In genomic region chr5:23330726-23331125, GRCh38 we compare ENCODE assay signal across 25 cellular contexts.
DNase-seq lines count a peak whose midpoint lies in the region; ATAC-seq, FAIRE-seq and TF ChIP-seq lines count a peak whose summit lies in the region.
"Had no signal": no experiment of that assay in that cellular context is flagged by ENCODE, and none has a peak within 500 bp of the region (broad histone marks: within the 10 kb centered on the region; RNA-seq: fewer than 3 reads in every experiment).

No MANE protein-coding gene starts in this region.

- no peaks in the 10 kb centered on the region for H3K9me2 ChIP-seq in PC-3 (replicated peaks; ENCODE audit: low read length)
- H3K9me2 ChIP-seq: SK-N-SH had no signal

- no peaks in the 10 kb centered on the region for H3K9me3 ChIP-seq in PC-3 (ENCODE audit: low read length)
- H3K9me3 ChIP-seq in mammary epithelial cell (replicated peaks; ENCODE audit: insufficient read depth, low read length), result no peaks in the 10 kb centered on the region
- H3K9me3 ChIP-seq: BLaER1 treated with 17β-estradiol and CSF1 and Interleukin-3, amounts not matched to agents 10 nM and 100 nM; MG63; SK-N-SH had no signal

- H2AFZ ChIP-seq in PC-3 (ENCODE audit: low read length) (no peak overlapping the region), mammary epithelial cell (ENCODE audit: low read depth, low read length) (no peak overlapping the region)

- peak; percentile 58 for FAIRE-seq in H54 (lab: Jason Lieb, UNC)
- FAIRE-seq: D721Med, GM18507 had no signal

- H3K27me3 ChIP-seq in PC-3 (ENCODE audit: low read length) (no peaks in the 10 kb centered on the region), mammary epithelial cell (ENCODE audit: insufficient read depth, low read length) (no peaks in the 10 kb centered on the region)
- H3K27me3 ChIP-seq: BLaER1 treated with 17β-estradiol and CSF1 and Interleukin-3, amounts not matched to agents 10 nM and 100 nM; MG63 had no signal

- H3K9ac ChIP-seq in PC-3 (ENCODE audit: low read length) (no peak overlapping the region), mammary epithelial cell (ENCODE audit: insufficient read depth, low read length) (no peak overlapping the region)
- H3K9ac ChIP-seq: BLaER1 treated with 17β-estradiol and CSF1 and Interleukin-3, amounts not matched to agents 10 nM and 100 nM; SK-N-SH had no signal

- no peak for TF ChIP-seq POLR2A in H54 (IDR thresholded peaks at IDR 0.05; ENCODE audit: low read depth, low read length)

- H3K36me3 ChIP-seq in PC-3 (ENCODE audit: low read depth, low read length), result no peaks in the 10 kb centered on the region
- no peaks in the 10 kb centered on the region for H3K36me3 ChIP-seq in mammary epithelial cell (ENCODE audit: insufficient read depth, low read length)
- H3K36me3 ChIP-seq: BLaER1 treated with 17β-estradiol and CSF1 and Interleukin-3, amounts not matched to agents 10 nM and 100 nM; MG63 had no signal

- no peak for TF ChIP-seq CTCF in PC-3 (conservative IDR thresholded peaks at IDR 0.05; ENCODE audit: low read depth, low read length)
- no peak for TF ChIP-seq CTCF in mammary epithelial cell (conservative IDR thresholded peaks at IDR 0.05 in 1 of 2, IDR thresholded peaks at IDR 0.05 in 1 of 2; ENCODE audit: extremely low read depth in 1 of 2, insufficient read depth in 1 of 2, low read depth in 1 of 2, low read length in 2 of 2)

- dilution Hi-C loops in mammary epithelial cell (cut with HindIII; ENCODE audit: low sequenced_read_pairs), result no loop called here

- H3K4me3 ChIP-seq in PC-3 (ENCODE audit: low read length), result no peak overlapping the region
- no peak overlapping the region for H3K4me3 ChIP-seq in mammary epithelial cell (replicated peaks in 1 of 3; ENCODE audit: insufficient read depth in 1 of 3, low read depth in 2 of 3, low read length in 3 of 3)
- H3K4me3 ChIP-seq: BLaER1 treated with 17β-estradiol and CSF1 and Interleukin-3, amounts not matched to agents 10 nM and 100 nM; MG63 had no signal

- H3K27ac ChIP-seq in PC-3 (ENCODE audit: low read length) (no peak overlapping the region), mammary epithelial cell (ENCODE audit: insufficient read depth, low read depth, low read length) (no peak overlapping the region)
- H3K27ac ChIP-seq: BLaER1 treated with 17β-estradiol and CSF1 and Interleukin-3, amounts not matched to agents 10 nM and 100 nM had no signal

- intact Hi-C loops in PC-3 (cut with micrococcal nuclease) (loop anchor here (1.0 kb wide), 2 partner anchors 81 to 121 kb away; no protein-coding TSS in a partner anchor), mammary epithelial cell (cut with micrococcal nuclease) (loop anchor here (5.0 to 10.0 kb wide), 2 partner anchors 324 to 412 kb away; no protein-coding TSS in a partner anchor), posterior cingulate gyrus (cut with DNase I) (no loop called here)

- in situ Hi-C loops in mammary epithelial cell (cut with MboI; ENCODE audit: low sequenced_read_pairs in 2 of 2), result no loop called here

- H4K20me1 ChIP-seq in PC-3 (ENCODE audit: low read length), result no peaks in the 10 kb centered on the region
- H4K20me1 ChIP-seq in mammary epithelial cell (ENCODE audit: insufficient read depth, low read length), result no peaks in the 10 kb centered on the region
- H4K20me1 ChIP-seq: BLaER1 treated with 17β-estradiol and CSF1 and Interleukin-3, amounts not matched to agents 10 nM and 100 nM had no signal

- H3K79me2 ChIP-seq in PC-3 (ENCODE audit: low read length) (no peaks in the 10 kb centered on the region), mammary epithelial cell (ENCODE audit: insufficient read depth, low read length) (no peaks in the 10 kb centered on the region)

- WGBS in mammary epithelial cell (ENCODE audit: low coverage, missing lambda C conversion rate), result 19% methylated on average over 3 of the region's 3 CpGs

- peaks cover 9% of the 10 kb centered on the region for H3K4me1 ChIP-seq in PC-3 (ENCODE audit: insufficient read depth, low read length)
- H3K4me1 ChIP-seq in mammary epithelial cell (ENCODE audit: insufficient read depth, low read length), result no peaks in the 10 kb centered on the region
- H3K4me1 ChIP-seq: BLaER1 treated with 17β-estradiol and CSF1 and Interleukin-3, amounts not matched to agents 10 nM and 100 nM had no signal

- H3K4me2 ChIP-seq in PC-3 (ENCODE audit: low read length), result peak overlapping the region; percentile 16; the same call in 1 of the 2 replicates
- H3K4me2 ChIP-seq in mammary epithelial cell (ENCODE audit: insufficient read depth, low read depth, low read length), result no peak overlapping the region
- H3K4me2 ChIP-seq: BLaER1 treated with 17β-estradiol and CSF1 and Interleukin-3, amounts not matched to agents 10 nM and 100 nM; SK-N-SH had no signal

- no peak for DNase-seq in H54 (ENCODE audit: insufficient read length, low spot score)
- peak; percentile 70 for DNase-seq in PC-3
- peak; percentile 56 for DNase-seq in mammary epithelial cell
- peak; percentile 37 for DNase-seq in iris pigment epithelial cell (ENCODE audit: low read depth)
- no peak for DNase-seq in activated CD8-positive, alpha-beta memory T cell treated with anti-CD3 and anti-CD28 coated beads for 24 hours
- no peak for DNase-seq in occipital lobe (lab: John Stamatoyannopoulos, UW)
- DNase-seq in posterior cingulate gyrus, result no peak
- DNase-seq: AML-193; CD4-positive, alpha-beta T cell; GOT3; KBM-7; MG63; NCI-H1105 treated with DMSO at 0.1 percent for 48 hours; NCI-H146; NCI-H1930; NCI-H446 treated with DMSO at 0.1 percent for 48 hours; NCI-H526; NCI-H82; NK-92 treated with Interleukin-12 subunit alpha and Interleukin-12 subunit beta, amount 100 ng/mL, for 24 hours; SK-N-SH; SW 1271 had no signal

- CTCF ChIA-PET in PC-3 (lab: Charles Lee) (no interaction called here), mammary epithelial cell (lab: Charles Lee; ENCODE audit: low non-redundant PET) (no interaction called here)

- POLR2A ChIA-PET in PC-3 (lab: Charles Lee; ENCODE audit: unreplicated experiment), result no interaction called here

- no TSS peak for BruUV-seq in PC-3 (replicated peaks; lab: Mats Ljungman, UMichigan)
- BruUV-seq in mammary epithelial cell (replicated peaks; lab: Mats Ljungman, UMichigan), result no TSS peak

- ATAC-seq in PC-3, result peak; percentile 67
- ATAC-seq: HCT116 had no signal

- H3F3A ChIP-seq in PC-3 (ENCODE audit: low read length, unreplicated experiment), result no peaks in the 10 kb centered on the region

Comparison
In these comparisons a context has a peak if more than half of its experiments do, and no peak if none do; other contexts are left out.
1. DNase-seq: peak in PC-3 (single experiment), mammary epithelial cell (single experiment) and iris pigment epithelial cell (single experiment); none in H54 (single experiment), activated CD8-positive, alpha-beta memory T cell treated with anti-CD3 and anti-CD28 coated beads for 24 hours (single experiment), occipital lobe (single experiment) and posterior cingulate gyrus (0 of 10).